20 cellular contexts compared by ENCODE assay signal in genomic region chr9:18837402-18837801, GRCh38.
DNase-seq lines count a peak whose midpoint lies in the region; ATAC-seq and TF ChIP-seq lines count a peak whose summit lies in the region.
"Had no signal": no experiment of that assay in that cellular context is flagged by ENCODE, and none has a peak within 500 bp of the region (broad histone marks: within the 10 kb centered on the region; RNA-seq: fewer than 3 reads in every experiment).

No MANE protein-coding gene starts in this region.

- H3K4me3 ChIP-seq in DND-41 (ENCODE audit: low read depth in 1 of 2, low read length in 2 of 2) = no peak overlapping the region
- H3K4me3 ChIP-seq: A549; BLaER1 treated with 17β-estradiol and CSF1 and Interleukin-3, amounts not matched to agents 10 nM and 100 nM; GM12878; GM23248 had no signal

- H3K9ac ChIP-seq in DND-41 (ENCODE audit: low read depth, low read length) = no peak overlapping the region
- H3K9ac ChIP-seq: BLaER1 treated with 17β-estradiol and CSF1 and Interleukin-3, amounts not matched to agents 10 nM and 100 nM; GM23248 had no signal

- no peak overlapping the region for H3K27ac ChIP-seq in DND-41 (ENCODE audit: low read length)
- H3K27ac ChIP-seq: A549; BLaER1 treated with 17β-estradiol and CSF1 and Interleukin-3, amounts not matched to agents 10 nM and 100 nM; GM23248 had no signal

- H3K27me3 ChIP-seq in DND-41 (ENCODE audit: insufficient read depth, low read length, poor library complexity) = no peaks in the 10 kb centered on the region
- H3K27me3 ChIP-seq: BE2C; BLaER1 treated with 17β-estradiol and CSF1 and Interleukin-3, amounts not matched to agents 10 nM and 100 nM had no signal

- H3K4me1 ChIP-seq in DND-41 (ENCODE audit: insufficient read depth, low read length) = no peaks in the 10 kb centered on the region
- H3K4me1 ChIP-seq: A549; BE2C; BLaER1 treated with 17β-estradiol and CSF1 and Interleukin-3, amounts not matched to agents 10 nM and 100 nM had no signal

- H3K79me2 ChIP-seq in DND-41 (ENCODE audit: insufficient read depth, low read length) = no peaks in the 10 kb centered on the region

- peak; percentile 10 for DNase-seq in DND-41
- peak; percentile 61 for DNase-seq in NCI-H187 treated with DMSO at 0.1 percent for 48 hours (lab: John Stamatoyannopoulos, UW)
- peak; percentile 15 to 66 for DNase-seq in NCI-H524 (lab: John Stamatoyannopoulos, UW)
- DNase-seq in GF-D8 (lab: John Stamatoyannopoulos, UW) = no peak
- no peak for DNase-seq in Kasumi-1 (lab: John Stamatoyannopoulos, UW)
- DNase-seq: 8988T; ACHN; AML-193; BE2C; CD4-positive, alpha-beta T cell; CD8-positive, alpha-beta memory T cell; DMS 273 treated with DMSO at 0.1 percent for 48 hours; DMS79; GM23248; H7; HCEC 1CT had no signal

- H4K20me1 ChIP-seq in DND-41 (ENCODE audit: insufficient read depth, low read length) = no peaks in the 10 kb centered on the region
- H4K20me1 ChIP-seq: BLaER1 treated with 17β-estradiol and CSF1 and Interleukin-3, amounts not matched to agents 10 nM and 100 nM had no signal

- H3K36me3 ChIP-seq in DND-41 (ENCODE audit: insufficient read depth, low read length) = no peaks in the 10 kb centered on the region
- H3K36me3 ChIP-seq: BE2C; BLaER1 treated with 17β-estradiol and CSF1 and Interleukin-3, amounts not matched to agents 10 nM and 100 nM had no signal

- no peak for TF ChIP-seq CTCF in DND-41 (IDR thresholded peaks at IDR 0.05; ENCODE audit: borderline replicate concordance, extremely low read depth, low read length, poor library complexity, severe bottlenecking)

- H2AFZ ChIP-seq in DND-41 (ENCODE audit: low read depth, low read length) = no peak overlapping the region
- H2AFZ ChIP-seq: GM23248 had no signal

- H3K9me3 ChIP-seq in DND-41 (ENCODE audit: insufficient read depth, low read length, severe bottlenecking) = no peaks in the 10 kb centered on the region
- H3K9me3 ChIP-seq: A549, BE2C had no signal

- no peak overlapping the region for H3K4me2 ChIP-seq in DND-41 (ENCODE audit: insufficient read depth, low read length)
- H3K4me2 ChIP-seq: A549; BLaER1 treated with 17β-estradiol and CSF1 and Interleukin-3, amounts not matched to agents 10 nM and 100 nM had no signal

- ATAC-seq in DND-41 (ENCODE audit: insufficient read depth, low read depth) (peak; percentile 63; the same call in 2 of the 3 replicates), HG02610 (IDR thresholded peaks at IDR 0.05; ENCODE audit: unreplicated experiment) (no peak)
- ATAC-seq: A549, GM12878 had no signal

Comparison
In these comparisons a context has a peak if more than half of its experiments do, and no peak if none do; other contexts are left out.
1. DNase-seq: peak in DND-41 (single experiment), NCI-H187 treated with DMSO at 0.1 percent for 48 hours (single experiment) and NCI-H524 (2 of 2); none in GF-D8 (single experiment) and Kasumi-1 (0 of 2).